ENCODE assay signal across 9 cellular contexts in genomic region chr13:32443111-32443510, GRCh38. TPM values are rescaled to one million over a fixed set of nuclear protein-coding genes. Genes with fewer than 3 reads are reported as not detected.
DNase-seq lines count a peak whose midpoint lies in the region; ATAC-seq and TF ChIP-seq lines count a peak whose summit lies in the region.
"Had no signal": no experiment of that assay in that cellular context is flagged by ENCODE, and none has a peak within 500 bp of the region (broad histone marks: within the 10 kb centered on the region; RNA-seq: fewer than 3 reads in every experiment).

No MANE protein-coding gene starts in this region.

- H2AFZ ChIP-seq in H9 (ENCODE audit: low read length): no peak overlapping the region

- H3K27me3 ChIP-seq in mesendoderm (ENCODE audit: insufficient read depth, low read length, poor library complexity): no peaks in the 10 kb centered on the region
- no peaks in the 10 kb centered on the region for H3K27me3 ChIP-seq in H9 (ENCODE audit: insufficient read depth, low read length)
- H3K27me3 ChIP-seq: pancreas had no signal

- H3K4ac ChIP-seq in mesendoderm (ENCODE audit: low read depth, low read length) (no peak overlapping the region), H9 (ENCODE audit: low read depth, low read length) (no peak overlapping the region)

- H3K23ac ChIP-seq in mesendoderm (ENCODE audit: low read length) (no peak overlapping the region), H9 (ENCODE audit: insufficient read length, low read depth, low read length) (no peak overlapping the region)

- H3K4me1 ChIP-seq in mesendoderm (ENCODE audit: control insufficient read depth, low read depth, low read length): no peaks in the 10 kb centered on the region
- no peaks in the 10 kb centered on the region for H3K4me1 ChIP-seq in H9 (ENCODE audit: insufficient read depth, low read length)
- H3K4me1 ChIP-seq: pancreas had no signal

- H2BK120ac ChIP-seq in mesendoderm (ENCODE audit: low read depth, low read length): no peak overlapping the region
- H2BK120ac ChIP-seq in H9 (ENCODE audit: low read depth, low read length, poor library complexity, severe bottlenecking): no peak overlapping the region

- H3K4me3 ChIP-seq in NB4 (ENCODE audit: low read depth, low read length) (no peak overlapping the region), astrocyte of the spinal cord (ENCODE audit: low read depth, low read length) (no peak overlapping the region), mesendoderm (ENCODE audit: low read length) (no peak overlapping the region)
- H3K4me3 ChIP-seq: pancreas had no signal

- WGBS in mesendoderm (ENCODE audit: extremely low coverage, insufficient coverage, low lambda C conversion rate): no CpG with 5 or more reads among the region's 2 CpGs
- WGBS in H9 (ENCODE audit: extremely low coverage, insufficient read length, low lambda C conversion rate): no CpG with 5 or more reads among the region's 2 CpGs

- H3K36me3 ChIP-seq in mesendoderm (ENCODE audit: control insufficient read depth, insufficient read depth, low read length): no peaks in the 10 kb centered on the region

- no peaks in the 10 kb centered on the region for H3K79me1 ChIP-seq in mesendoderm (ENCODE audit: low read length)
- H3K79me1 ChIP-seq in H9 (ENCODE audit: insufficient read depth, low read depth, low read length, poor library complexity, severe bottlenecking): no peaks in the 10 kb centered on the region

- TF ChIP-seq CTCF in NB4 (IDR thresholded peaks at IDR 0.05; ENCODE audit: low read depth, low read length) (peak; percentile 38), astrocyte of the spinal cord (IDR thresholded peaks at IDR 0.05; ENCODE audit: low read depth, low read length) (peak; percentile 14), H9 (conservative IDR thresholded peaks at IDR 0.05) (no peak)

- H3K14ac ChIP-seq in H9 (ENCODE audit: insufficient read depth, low read length): no peak overlapping the region

- H3K18ac ChIP-seq in mesendoderm (ENCODE audit: low read length) (no peak overlapping the region), H9 (ENCODE audit: insufficient read length, low read depth, low read length) (no peak overlapping the region)

- ATAC-seq in activated CD8-positive, alpha-beta memory T cell treated with anti-CD3 and anti-CD28 coated beads, Interleukin-2, amount 10 ng/mL, durations not matched to agents 7 days and 5 days: peak; percentile 76
- peak; percentile 66 for ATAC-seq in GM21717 (IDR thresholded peaks at IDR 0.05; ENCODE audit: unreplicated experiment)

- no peak overlapping the region for H3K4me3 Mint-ChIP-seq in activated CD8-positive, alpha-beta memory T cell treated with anti-CD3 and anti-CD28 coated beads, Interleukin-2, amount 10 ng/mL, durations not matched to agents 7 days and 5 days
- no peak overlapping the region for H3K4me3 Mint-ChIP-seq in H9

- no peak overlapping the region for H2AK5ac ChIP-seq in mesendoderm (ENCODE audit: low read length)
- no peak overlapping the region for H2AK5ac ChIP-seq in H9 (ENCODE audit: insufficient read length, low read length)

- H3K56ac ChIP-seq in mesendoderm (ENCODE audit: low read length): no peak overlapping the region
- H3K56ac ChIP-seq in H9 (ENCODE audit: insufficient read length, low read depth, low read length): no peak overlapping the region

- in situ Hi-C loops in astrocyte of the spinal cord (cut with HindIII; ENCODE audit: low sequenced_read_pairs): no loop called here

- H3T11ph ChIP-seq in H9 (ENCODE audit: low read length): no peak overlapping the region

- H3K4me2 ChIP-seq in mesendoderm (ENCODE audit: low read length) (no peak overlapping the region), H9 (ENCODE audit: insufficient read depth, insufficient read length, low read length) (no peak overlapping the region)

- H3K9me3 Mint-ChIP-seq in activated CD8-positive, alpha-beta memory T cell treated with anti-CD3 and anti-CD28 coated beads, Interleukin-2, amount 10 ng/mL, durations not matched to agents 7 days and 5 days (ENCODE audit: low read depth): no peaks in the 10 kb centered on the region
- H3K9me3 Mint-ChIP-seq in H9: no peaks in the 10 kb centered on the region

- no peak overlapping the region for H4K5ac ChIP-seq in mesendoderm (ENCODE audit: low read length)
- no peak overlapping the region for H4K5ac ChIP-seq in H9 (ENCODE audit: insufficient read length, low read depth, low read length)

- H3K9me3 ChIP-seq in H9 (ENCODE audit: control insufficient read depth, low read depth, low read length): no peaks in the 10 kb centered on the region
- H3K9me3 ChIP-seq: pancreas had no signal

- H4K8ac ChIP-seq in mesendoderm (ENCODE audit: low read depth, low read length) (no peak overlapping the region), H9 (replicated peaks; ENCODE audit: insufficient read length, low read depth, low read length) (no peak overlapping the region)

- H4K20me1 ChIP-seq in H9 (ENCODE audit: control insufficient read depth, insufficient read depth, insufficient read length): no peaks in the 10 kb centered on the region

- H3K79me2 ChIP-seq in mesendoderm (ENCODE audit: control insufficient read depth, insufficient read depth, low read length) (no peaks in the 10 kb centered on the region), H9 (ENCODE audit: insufficient read depth, low read length) (no peaks in the 10 kb centered on the region)

- H2BK20ac ChIP-seq in H9 (ENCODE audit: low read depth, low read length, poor library complexity, severe bottlenecking): no peak overlapping the region

- H2BK12ac ChIP-seq in H9 (ENCODE audit: insufficient read length, low read depth, low read length): no peak overlapping the region

- H3K36me3 Mint-ChIP-seq in activated CD8-positive, alpha-beta memory T cell treated with anti-CD3 and anti-CD28 coated beads, Interleukin-2, amount 10 ng/mL, durations not matched to agents 7 days and 5 days: no peaks in the 10 kb centered on the region
- H3K36me3 Mint-ChIP-seq in H9 (ENCODE audit: insufficient read depth in 1 of 3, low read depth in 3 of 3): no peaks in the 10 kb centered on the region

- DNase-seq in activated CD8-positive, alpha-beta memory T cell treated with anti-CD3 and anti-CD28 coated beads, Interleukin-2, amount 10 ng/mL, durations not matched to agents 7 days and 5 days: peak; percentile 62
- DNase-seq in activated CD8-positive, alpha-beta memory T cell treated with anti-CD3 and anti-CD28 coated beads, Interleukin-2, amount 50 U/mL, for 48 hours: no peak
- DNase-seq in NB4 (ENCODE audit: low read depth) (peak; percentile 63), astrocyte of the spinal cord (ENCODE audit: low read depth, low spot score) (no peak), mesendoderm (peak; percentile 18), H9 (no peak), KG1 (lab: John Stamatoyannopoulos, UW) (no peak)
- DNase-seq: pancreas had no signal

- no peak overlapping the region for H3K27ac Mint-ChIP-seq in activated CD8-positive, alpha-beta memory T cell treated with anti-CD3 and anti-CD28 coated beads, Interleukin-2, amount 10 ng/mL, durations not matched to agents 7 days and 5 days
- H3K27ac Mint-ChIP-seq in H9: no peak overlapping the region

- H3K27me3 Mint-ChIP-seq in activated CD8-positive, alpha-beta memory T cell treated with anti-CD3 and anti-CD28 coated beads, Interleukin-2, amount 10 ng/mL, durations not matched to agents 7 days and 5 days: no peaks in the 10 kb centered on the region
- no peaks in the 10 kb centered on the region for H3K27me3 Mint-ChIP-seq in H9 (ENCODE audit: low read depth)

- H4K91ac ChIP-seq in H9 (ENCODE audit: insufficient read length, low read depth, low read length): no peak overlapping the region

- no peaks in the 10 kb centered on the region for H3K23me2 ChIP-seq in H9 (ENCODE audit: insufficient read length, low read depth, low read length, poor library complexity, severe bottlenecking)

- H2BK5ac ChIP-seq in mesendoderm (ENCODE audit: low read length) (no peak overlapping the region), H9 (ENCODE audit: insufficient read length, low read length) (no peak overlapping the region)

- H2BK15ac ChIP-seq in mesendoderm (replicated peaks; ENCODE audit: low read depth) (no peak overlapping the region), H9 (ENCODE audit: low read depth, low read length) (no peak overlapping the region)

- H3K27ac ChIP-seq in mesendoderm (ENCODE audit: low read depth, low read length) (no peak overlapping the region), H9 (ENCODE audit: insufficient read length, low read depth, low read length) (no peak overlapping the region)
- H3K27ac ChIP-seq: pancreas had no signal

- TF ChIP-seq POLR2A in NB4 (IDR thresholded peaks at IDR 0.05; ENCODE audit: extremely low read depth, insufficient read length): no peak

- H3K9ac ChIP-seq in mesendoderm (ENCODE audit: low read length) (no peak overlapping the region), H9 (ENCODE audit: extremely low read depth, insufficient read length, low read length) (no peak overlapping the region)

- CTCF ChIA-PET in activated CD8-positive, alpha-beta memory T cell treated with anti-CD3 and anti-CD28 coated beads, Interleukin-2, amount 10 ng/mL, durations not matched to agents 7 days and 5 days (lab: Charles Lee): interaction anchor here (1.0 to 1.9 kb wide), 7 partner anchors 10 to 138 kb away, joined by 3 to 9 read pairs (median 5); partner anchors contain the start of genes BRCA2, N4BP2L1 and ZAR1L

- peaks cover 7% of the 10 kb centered on the region for H3K4me1 Mint-ChIP-seq in activated CD8-positive, alpha-beta memory T cell treated with anti-CD3 and anti-CD28 coated beads, Interleukin-2, amount 10 ng/mL, durations not matched to agents 7 days and 5 days
- no peaks in the 10 kb centered on the region for H3K4me1 Mint-ChIP-seq in H9

RNA-seq across cellular contexts. Expression of gene N4BP2L1, which starts 15.2 kb away (rescaled TPM):
- total RNA-seq in activated CD8-positive, alpha-beta memory T cell treated with anti-CD3 and anti-CD28 coated beads, Interleukin-2, amount 10 ng/mL, durations not matched to agents 7 days and 5 days: 10 to 100 TPM; 24.8 to 29.7 TPM
- 1.4 TPM for polyA plus RNA-seq in mesendoderm (2013, experiment 1 of 2)
- polyA plus RNA-seq in mesendoderm (2013, experiment 2 of 2): 1.7 TPM
- 1.5 and 2.9 TPM in 2 replicates for total RNA-seq in H9 (2021)

Comparison
In these comparisons a context has a peak if more than half of its experiments do, and no peak if none do; other contexts are left out.
1. DNase-seq: peak in activated CD8-positive, alpha-beta memory T cell treated with anti-CD3 and anti-CD28 coated beads, Interleukin-2, amount 10 ng/mL, durations not matched to agents 7 days and 5 days (single experiment), NB4 (single experiment) and mesendoderm (single experiment); none in activated CD8-positive, alpha-beta memory T cell treated with anti-CD3 and anti-CD28 coated beads, Interleukin-2, amount 50 U/mL, for 48 hours (single experiment), astrocyte of the spinal cord (single experiment), H9 (single experiment) and KG1 (single experiment).